In genomic region chr4:113874480-113874879, GRCh38 we compare ENCODE assay signal across 28 cellular contexts.
"Had no signal": no experiment of that assay in that cellular context is flagged by ENCODE, and none has a peak within 500 bp of the region (broad histone marks: within the 10 kb centered on the region; RNA-seq: fewer than 3 reads in every experiment).

No MANE protein-coding gene starts in this region.

- H3K36me3 ChIP-seq: colonic mucosa, esophagus muscularis mucosa, esophagus squamous epithelium, gastrocnemius medialis, gastroesophageal sphincter, heart left ventricle, heart right ventricle had no signal

- H3K27me3 ChIP-seq: colonic mucosa, dorsolateral prefrontal cortex, esophagus muscularis mucosa, esophagus squamous epithelium, foreskin keratinocyte, gastrocnemius medialis, gastroesophageal sphincter, heart left ventricle, heart right ventricle had no signal

- H3K4me3 ChIP-seq: colonic mucosa, coronary artery, dorsolateral prefrontal cortex, esophagus muscularis mucosa, esophagus squamous epithelium, gastrocnemius medialis, gastroesophageal sphincter, heart left ventricle, heart right ventricle had no signal

- ATAC-seq: effector memory CD8-positive, alpha-beta T cell; esophagus mucosa; foreskin keratinocyte; gastrocnemius medialis; gastroesophageal sphincter; heart left ventricle; heart right ventricle had no signal

- H3K4me1 ChIP-seq: colonic mucosa, esophagus muscularis mucosa, foreskin keratinocyte, gastrocnemius medialis, gastroesophageal sphincter, heart left ventricle, heart right ventricle had no signal

- H3K27ac ChIP-seq: colonic mucosa, coronary artery, dorsolateral prefrontal cortex, epithelial cell of prostate, esophagus muscularis mucosa, esophagus squamous epithelium, foreskin keratinocyte, gastrocnemius medialis, gastroesophageal sphincter, heart left ventricle, heart right ventricle had no signal

- DNase-seq: colonic mucosa; cortex of kidney; dermis blood vessel endothelial cell; dorsolateral prefrontal cortex; effector CD4-positive, alpha-beta T cell; effector CD8-positive, alpha-beta T cell; effector memory CD4-positive, alpha-beta T cell; effector memory CD8-positive, alpha-beta T cell; endodermal cell; erythroblast; esophagus squamous epithelium; foreskin fibroblast; foreskin keratinocyte; foreskin melanocyte; gastrocnemius medialis; glutamatergic neuron; head of caudate nucleus; heart left ventricle; heart right ventricle had no signal

- H3K9me3 ChIP-seq: colonic mucosa, esophagus muscularis mucosa, esophagus squamous epithelium, gastrocnemius medialis, gastroesophageal sphincter, heart left ventricle, heart right ventricle had no signal

- FAIRE-seq: colon, endometrium, endothelial cell of umbilical vein, frontal cortex had no signal
